Comparison of ENCODE assay signal across 20 cellular contexts in the genomic region with DNA sequence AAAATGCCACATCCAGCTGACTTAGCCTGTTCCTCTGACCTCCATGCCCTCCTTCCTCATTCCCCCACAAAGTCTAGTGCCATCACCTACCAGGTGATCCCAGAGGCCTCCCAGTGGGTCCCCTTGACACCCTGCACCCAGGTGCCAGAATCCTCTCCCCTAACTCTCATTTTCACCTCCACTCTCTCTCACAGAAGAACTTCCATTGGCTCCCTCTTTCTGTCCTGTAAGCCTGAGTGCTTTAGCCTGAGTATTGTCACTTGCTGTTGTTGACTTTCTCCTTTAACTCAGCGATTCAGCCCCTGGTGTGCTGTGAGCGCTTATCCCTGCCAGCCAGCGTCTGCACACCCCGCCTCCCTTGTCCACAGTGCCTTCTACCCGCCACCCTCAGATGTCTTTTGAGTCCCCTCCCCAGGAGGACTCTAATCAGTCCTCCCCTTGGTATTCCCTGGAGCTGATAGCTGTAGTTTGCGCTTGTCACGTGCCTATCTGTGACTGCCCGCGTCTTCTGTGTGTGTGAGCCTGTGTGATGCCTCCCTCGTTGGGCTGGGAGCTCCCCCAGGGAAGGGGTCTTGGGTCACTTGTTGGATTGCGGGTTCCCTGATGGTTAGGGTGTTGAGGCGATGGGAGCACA. TPM values are rescaled to one million over a fixed set of nuclear protein-coding genes. Genes with fewer than 3 reads are reported as not detected.
DNase-seq lines count a peak whose midpoint lies in the region; ATAC-seq and TF ChIP-seq lines count a peak whose summit lies in the region.
"Had no signal": no experiment of that assay in that cellular context is flagged by ENCODE, and none has a peak within 500 bp of the region (broad histone marks: within the 10 kb centered on the region; RNA-seq: fewer than 3 reads in every experiment).

No MANE protein-coding gene starts in this region.

- H3K9ac ChIP-seq in GM23248: no peak overlapping the region

- H3K79me2 ChIP-seq in GM23248 (ENCODE audit: insufficient read depth): peaks cover 63% of the 10 kb centered on the region

- no peak overlapping the region for H3K4me2 ChIP-seq in GM23248 (ENCODE audit: unreplicated experiment)

- 79 to 87% methylated on average over 9 to 12 of the region's 12 CpGs for WGBS in testis, 2 donors
- 85 to 86% methylated on average over 12 of the region's 12 CpGs for WGBS in GM23248 (ENCODE audit: low coverage in 1 of 2, low lambda C conversion rate in 2 of 2, missing lambda C conversion rate in 2 of 2), 2 experiments

- H3K4me3 ChIP-seq in cardiac muscle cell (no peak overlapping the region), WERI-Rb-1 (ENCODE audit: low read depth, low read length) (no peak overlapping the region), right atrium auricular region (no peak overlapping the region), testis (no peak overlapping the region), GM23248 (no peak overlapping the region)
- H3K4me3 ChIP-seq: GM12878, ovary, SJCRH30 had no signal

- no peaks in the 10 kb centered on the region for H3K9me2 ChIP-seq in GM23248 (ENCODE audit: insufficient read depth)

- no peak for TF ChIP-seq POLR2A in testis (IDR thresholded peaks at IDR 0.05)

- H3K36me3 ChIP-seq in cardiac muscle cell (no peaks in the 10 kb centered on the region), WERI-Rb-1 (no peaks in the 10 kb centered on the region), right atrium auricular region (peaks cover 54% of the 10 kb centered on the region), testis (ENCODE audit: low read depth, missing control alignments) (no peaks in the 10 kb centered on the region), GM23248 (ENCODE audit: low read depth) (peaks cover 13% of the 10 kb centered on the region; the same call in 1 of the 2 replicates)
- H3K36me3 ChIP-seq: ovary had no signal

- DNase-seq in cardiac muscle cell (ENCODE audit: low read depth in 1 of 2, low spot score in 1 of 2) (peak in 1 of 2 donors; percentile 38), Right ventricle myocardium superior (no peak), WERI-Rb-1 (no peak), right atrium auricular region (ENCODE audit: low spot score) (no peak), testis (peak; percentile 70), NCI-H526 treated with DMSO at 0.1 percent for 48 hours (lab: John Stamatoyannopoulos, UW) (no peak), GM23248 (no peak), EL (no peak)
- DNase-seq: activated CD8-positive, alpha-beta memory T cell treated with anti-CD3 and anti-CD28 coated beads, Interleukin-2, amount 10 ng/mL, durations not matched to agents 7 days and 5 days; activated naive CD8-positive, alpha-beta T cell treated with anti-CD3 and anti-CD28 coated beads, Interleukin-2, amount 50 U/mL, for 24 hours; central memory CD4-positive, alpha-beta T cell; GDM1; left colon; MV-4-11; SJCRH30; stimulated activated CD4-positive, alpha-beta T cell treated with anti-CD3 and anti-CD28 coated beads, Interleukin-4, amount 100 ng/mL, for 1 hour; stimulated activated CD8-positive, alpha-beta memory T cell treated with anti-CD3 and anti-CD28 coated beads, Interleukin-4, amount 100 ng/mL, for 48 hours; T-helper 2 cell had no signal

- H3K27me3 ChIP-seq in cardiac muscle cell (no peaks in the 10 kb centered on the region), WERI-Rb-1 (ENCODE audit: insufficient read depth, low read depth, severe bottlenecking) (no peaks in the 10 kb centered on the region), right atrium auricular region (no peaks in the 10 kb centered on the region), testis (no peaks in the 10 kb centered on the region), GM23248 (replicated peaks; ENCODE audit: insufficient read depth) (no peaks in the 10 kb centered on the region)
- H3K27me3 ChIP-seq: ovary, SJCRH30 had no signal

- no peak for ATAC-seq in Right ventricle myocardium superior (ENCODE audit: poor library complexity)
- ATAC-seq: activated CD8-positive, alpha-beta memory T cell treated with anti-CD3 and anti-CD28 coated beads, Interleukin-2, amount 10 ng/mL, durations not matched to agents 7 days and 5 days; activated naive CD8-positive, alpha-beta T cell treated with anti-CD3 and anti-CD28 coated beads, Interleukin-2, amount 50 U/mL, for 24 hours; GM12878; left colon had no signal

- 0 out of 2 replicates have a peak, but pooled peaks cover 12% of the 10 kb centered on the region for H3F3A ChIP-seq in GM23248 (ENCODE audit: insufficient read depth)

- in situ Hi-C loops in GM23248 (cut with MboI): no loop called here

- peaks cover 31% of the 10 kb centered on the region for H3K4me1 ChIP-seq in cardiac muscle cell (ENCODE audit: low read depth)
- peaks cover 0 to 90% of the 10 kb centered on the region in 2 donors for H3K4me1 ChIP-seq in right atrium auricular region
- peaks cover 47% of the 10 kb centered on the region for H3K4me1 ChIP-seq in testis
- peaks cover 28% of the 10 kb centered on the region for H3K4me1 ChIP-seq in GM23248 (ENCODE audit: insufficient read depth)

- peaks cover 9% of the 10 kb centered on the region; the same call in 1 of the 2 replicates for H4K20me1 ChIP-seq in GM23248 (ENCODE audit: insufficient read depth)

- H3K9me3 ChIP-seq in cardiac muscle cell (ENCODE audit: low read depth) (no peaks in the 10 kb centered on the region), WERI-Rb-1 (ENCODE audit: severe bottlenecking) (no peaks in the 10 kb centered on the region), right atrium auricular region (no peaks in the 10 kb centered on the region), testis (no peaks in the 10 kb centered on the region), GM23248 (ENCODE audit: low read depth) (no peaks in the 10 kb centered on the region)
- H3K9me3 ChIP-seq: ovary, SJCRH30 had no signal

- intact Hi-C loops in Right ventricle myocardium superior (cut with DNase I) (no loop called here), testis (cut with DNase I; ENCODE audit: low total_unique reads) (no loop called here)

- H2AFZ ChIP-seq in GM23248: no peak overlapping the region

- peak overlapping the region; percentile 20 for H3K27ac ChIP-seq in cardiac muscle cell
- H3K27ac ChIP-seq in WERI-Rb-1: peak overlapping the region; percentile 47
- H3K27ac ChIP-seq in right atrium auricular region: peak overlapping the region; percentile 34 to 43
- H3K27ac ChIP-seq in testis: no peak overlapping the region
- no peak overlapping the region for H3K27ac ChIP-seq in GM23248
- H3K27ac ChIP-seq: ovary, SJCRH30 had no signal

- TF ChIP-seq CTCF in cardiac muscle cell (IDR thresholded peaks at IDR 0.05; ENCODE audit: low read depth, low read length) (no peak), WERI-Rb-1 (IDR thresholded peaks at IDR 0.05; ENCODE audit: low read depth, low read length) (no peak), right atrium auricular region (IDR thresholded peaks at IDR 0.05) (no peak), testis (IDR thresholded peaks at IDR 0.05) (no peak)

RNA-seq across cellular contexts. Expression of gene ARHGAP23, which starts 31.9 kb away (rescaled TPM):
- total RNA-seq in cardiac muscle cell (9.0 and 13.2 TPM in 2 replicates), Right ventricle myocardium superior (58.3 TPM), right atrium auricular region (10 to 100 TPM; 59.9 to 95.6 TPM), testis (100 to 1,000 TPM; 146 to 235 TPM)
- polyA plus RNA-seq in cardiac muscle cell (6.8 and 7.6 TPM in 2 replicates), testis (ENCODE audit: insufficient read depth, low read depth, low replicate concordance) (78.0 TPM), GM23248 (2016; fragmentation: Nextera tagmentation; extraction: Ambion mirVana) (5.3 and 6.6 TPM in 2 replicates)
- total RNA-seq in GM23248 (2014; rRNA removed; shearing (Covaris generic)): 64.2 and 69.4 TPM in 2 replicates

Comparison
In these comparisons a context has a peak if more than half of its experiments do, and no peak if none do; other contexts are left out.
1. H3K27ac ChIP-seq: peak in cardiac muscle cell (single experiment), WERI-Rb-1 (single experiment) and right atrium auricular region (2 of 2); none in testis (0 of 2) and GM23248 (single experiment).